ENCODE assay signal across 26 cellular contexts in genomic region chr11:113725883-113726405, GRCh38. TPM values are rescaled to one million over a fixed set of nuclear protein-coding genes. Genes with fewer than 3 reads are reported as not detected.
A peak's percentile ranks its signal among the peaks of the same experiment; 100 is the strongest.
DNase-seq lines count a peak whose midpoint lies in the region; ATAC-seq, FAIRE-seq and TF ChIP-seq lines count a peak whose summit lies in the region.
"Had no signal": no experiment of that assay in that cellular context is flagged by ENCODE, and none has a peak within 500 bp of the region (broad histone marks: within the 10 kb centered on the region; RNA-seq: fewer than 3 reads in every experiment).

No MANE protein-coding gene starts in this region.

- H3K9ac ChIP-seq in HepG2 (ENCODE audit: insufficient read depth, low read depth, low read length) = no peak overlapping the region
- H3K9ac ChIP-seq: BLaER1 treated with 17β-estradiol and CSF1 and Interleukin-3, amounts not matched to agents 10 nM and 100 nM had no signal

- peak overlapping the region in 3 of 5 experiments; percentile 20 to 64 (median 39) for H3K27ac Mint-ChIP-seq in brain
- H3K27ac Mint-ChIP-seq in effector memory CD8-positive, alpha-beta T cell = no peak overlapping the region
- H3K27ac Mint-ChIP-seq: CD8-positive, alpha-beta T cell had no signal

- DNase-seq in HepG2 (ENCODE audit: low spot score) (peak; percentile 16), right lobe of liver (no peak), NCI-H2227 treated with DMSO at 0.1 percent for 48 hours (lab: John Stamatoyannopoulos, UW) (peak; percentile 12), retinal pigment epithelial cell (ENCODE audit: low read depth) (peak; percentile 42), GDM1 (lab: John Stamatoyannopoulos, UW) (no peak)
- no peak for DNase-seq in effector memory CD8-positive, alpha-beta T cell
- DNase-seq: 8988T; CD8-positive, alpha-beta T cell; GOT3; HCEC 1CT; Kasumi-1; MM.1S; NCI-H1048; NCI-H1417 treated with DMSO at 0.1 percent for 48 hours; NCI-H187 treated with DMSO at 0.1 percent for 48 hours; NCI-H2107; NCI-H510A; NCI-H748 treated with DMSO at 0.1 percent for 48 hours; NK-92 treated with Interleukin-12 subunit alpha and Interleukin-12 subunit beta, amount 100 ng/mL, for 24 hours; SJCRH30 had no signal

- H3K27me3 Mint-ChIP-seq in brain = no peaks in the 10 kb centered on the region
- H3K27me3 Mint-ChIP-seq in effector memory CD8-positive, alpha-beta T cell = no peaks in the 10 kb centered on the region

- H3K27ac ChIP-seq in HepG2 (ENCODE audit: extremely low read length, insufficient read depth, low read length) (no peak overlapping the region), right lobe of liver (no peak overlapping the region)
- H3K27ac ChIP-seq: BLaER1 treated with 17β-estradiol and CSF1 and Interleukin-3, amounts not matched to agents 10 nM and 100 nM; SJCRH30 had no signal

- H3K4me3 ChIP-seq in HepG2 (replicated peaks in 1 of 3; ENCODE audit: insufficient read depth in 1 of 3, low read depth in 2 of 3, low read length in 3 of 3) (no peak overlapping the region), right lobe of liver (no peak overlapping the region), retinal pigment epithelial cell (ENCODE audit: low read length) (no peak overlapping the region)
- H3K4me3 ChIP-seq: BLaER1 treated with 17β-estradiol and CSF1 and Interleukin-3, amounts not matched to agents 10 nM and 100 nM; SJCRH30 had no signal

- no peak for FAIRE-seq in HepG2 (lab: Jason Lieb, UNC)
- FAIRE-seq: G401.6, RCC 7860 had no signal

- ATAC-seq in HepG2 (0 out of 3 replicates have a peak, but pooled peaks have one; percentile 18), right lobe of liver (no peak), HG03045 (IDR thresholded peaks at IDR 0.05; ENCODE audit: unreplicated experiment) (no peak)
- ATAC-seq in effector memory CD8-positive, alpha-beta T cell (replicated peaks) = no peak
- ATAC-seq: CD8-positive, alpha-beta T cell had no signal

- no peaks in the 10 kb centered on the region for H3K9me3 ChIP-seq in HepG2 (ENCODE audit: low read length)
- H3K9me3 ChIP-seq in right lobe of liver = no peaks in the 10 kb centered on the region
- H3K9me3 ChIP-seq: BLaER1 treated with 17β-estradiol and CSF1 and Interleukin-3, amounts not matched to agents 10 nM and 100 nM; SJCRH30 had no signal

- no peaks in the 10 kb centered on the region; a peak in 1 of 5 replicates for H3K36me3 ChIP-seq in HepG2 (replicated peaks in 1 of 2; ENCODE audit: control insufficient read depth in 1 of 2, insufficient read depth in 2 of 2, low read length in 2 of 2)
- no peaks in the 10 kb centered on the region for H3K36me3 ChIP-seq in right lobe of liver
- H3K36me3 ChIP-seq: SJCRH30 had no signal

- TF ChIP-seq POLR2A in HepG2 (IDR thresholded peaks at IDR 0.05; ENCODE audit: insufficient read depth in 1 of 2, low read depth in 2 of 2, low read length in 2 of 2) (no peak), right lobe of liver (IDR thresholded peaks at IDR 0.05) (no peak)

- H3K4me2 ChIP-seq in HepG2 (ENCODE audit: low read depth, low read length) = no peak overlapping the region; the same call in 1 of the 2 replicates
- H3K4me2 ChIP-seq: BLaER1 treated with 17β-estradiol and CSF1 and Interleukin-3, amounts not matched to agents 10 nM and 100 nM had no signal

- TF ChIP-seq RAD21 in HepG2 (CRISPR knock-in tag; IDR thresholded peaks at IDR 0.05) = no peak

- CTCF ChIA-PET in HepG2 (lab: Yijun Ruan, JAX; ENCODE audit: low intra/inter-chr PET ratio, low total read pairs) = no interaction called here

- H3K4me1 ChIP-seq in HepG2 (ENCODE audit: insufficient read depth, low read length) (peaks cover 37% of the 10 kb centered on the region), right lobe of liver (no peaks in the 10 kb centered on the region)
- H3K4me1 ChIP-seq: SJCRH30 had no signal

- WGBS in HepG2 (ENCODE audit: low lambda C conversion rate) = 86% methylated on average over 5 of the region's 5 CpGs
- WGBS in right lobe of liver (ENCODE audit: insufficient coverage, low coverage, low lambda C conversion rate, missing lambda C conversion rate) = 96% methylated on average over 5 of the region's 5 CpGs

- H3K79me2 ChIP-seq in HepG2 (ENCODE audit: insufficient read depth, low read length) = no peaks in the 10 kb centered on the region

- H3K9me3 Mint-ChIP-seq in brain = no peaks in the 10 kb centered on the region
- H3K9me3 Mint-ChIP-seq in effector memory CD8-positive, alpha-beta T cell = no peaks in the 10 kb centered on the region
- H3K9me3 Mint-ChIP-seq: CD8-positive, alpha-beta T cell had no signal

- POLR2A ChIA-PET in HepG2 (lab: Yijun Ruan, JAX) = no interaction called here

- TF ChIP-seq CTCF in HepG2 (CRISPR knock-in tag; IDR thresholded peaks at IDR 0.05) = no peak
- no peak for TF ChIP-seq CTCF in right lobe of liver (IDR thresholded peaks at IDR 0.05)
- TF ChIP-seq CTCF in brain (conservative IDR thresholded peaks at IDR 0.05) = no peak
- no peak for TF ChIP-seq CTCF in retinal pigment epithelial cell (conservative IDR thresholded peaks at IDR 0.05; ENCODE audit: low read depth, low read length)

- no peak overlapping the region for H2AFZ ChIP-seq in HepG2 (ENCODE audit: low read length)

- no peaks in the 10 kb centered on the region for H4K20me1 ChIP-seq in HepG2 (ENCODE audit: insufficient read depth, low read length)
- H4K20me1 ChIP-seq: BLaER1 treated with 17β-estradiol and CSF1 and Interleukin-3, amounts not matched to agents 10 nM and 100 nM had no signal

- peaks cover 5% of the 10 kb centered on the region for H3K36me3 Mint-ChIP-seq in brain
- H3K36me3 Mint-ChIP-seq in effector memory CD8-positive, alpha-beta T cell (ENCODE audit: insufficient read depth) = no peaks in the 10 kb centered on the region

- H3K27me3 ChIP-seq in HepG2 (ENCODE audit: control insufficient read depth in 1 of 2, insufficient read depth in 2 of 2, low read length in 2 of 2) = no peaks in the 10 kb centered on the region
- H3K27me3 ChIP-seq in right lobe of liver = no peaks in the 10 kb centered on the region
- H3K27me3 ChIP-seq: BLaER1 treated with 17β-estradiol and CSF1 and Interleukin-3, amounts not matched to agents 10 nM and 100 nM; SJCRH30 had no signal

- no peak for TF ChIP-seq EP300 in HepG2 (IDR thresholded peaks at IDR 0.05; ENCODE audit: low read depth in 2 of 2, low read length in 2 of 2)
- no peak for TF ChIP-seq EP300 in HepG2 (CRISPR knock-in tag; IDR thresholded peaks at IDR 0.05; ENCODE audit: borderline replicate concordance)

- BruUV-seq in HepG2 (replicated peaks; lab: Mats Ljungman, UMichigan) = no TSS peak

- intact Hi-C loops in HepG2 (cut with micrococcal nuclease; ENCODE audit: unreplicated experiment) = no loop called here
- intact Hi-C loops in right lobe of liver (cut with DNase I) = no loop called here

- H3K4me1 Mint-ChIP-seq in brain = peaks cover 40% of the 10 kb centered on the region
- no peaks in the 10 kb centered on the region for H3K4me1 Mint-ChIP-seq in effector memory CD8-positive, alpha-beta T cell (ENCODE audit: low read depth in 2 of 2)

- no peak overlapping the region for H3K4me3 Mint-ChIP-seq in brain
- no peak overlapping the region for H3K4me3 Mint-ChIP-seq in effector memory CD8-positive, alpha-beta T cell
- H3K4me3 Mint-ChIP-seq: CD8-positive, alpha-beta T cell had no signal

- in situ Hi-C loops in HepG2 (cut with HindIII; ENCODE audit: extremely low pct_ligation_motif_present, low pct_unique_long_range_greater_than_20kb) = loop anchor here (25.0 kb wide), 1 partner anchor 189 kb away; no protein-coding TSS in a partner anchor

RNA-seq across cellular contexts. Expression of gene TMPRSS5, which starts 19.8 kb away (rescaled TPM):
- total RNA-seq in HepG2 (2016; rRNA removed; fragmentation: Illumina TruSeq; extraction: Trizol) (0.40 TPM in 1 of 2 replicates, not detected in the other), right lobe of liver (under 1 TPM in 4 of 6 experiments, not detected in 2; 0.12 to 0.75 (median 0.43) TPM)
- not detected in 2 replicates for total RNA-seq in HepG2 (2016; cell fraction: cytosol; rRNA removed; fragmentation: Illumina TruSeq; extraction: Trizol; ENCODE audit: low read depth)
- total RNA-seq in HepG2 (2016; cell fraction: insoluble cytoplasmic fraction; rRNA removed; fragmentation: Illumina TruSeq; extraction: Trizol) = 0.12 and 0.37 TPM in 2 replicates
- total RNA-seq in HepG2 (2016; cell fraction: membrane; rRNA removed; fragmentation: Illumina TruSeq; extraction: Trizol) = 0.07 and 0.09 TPM in 2 replicates
- 0.85 and 0.96 TPM in 2 replicates for total RNA-seq in HepG2 (2016; cell fraction: nucleus; rRNA removed; fragmentation: Illumina TruSeq; extraction: Trizol)
- polyA plus RNA-seq in HepG2 (2011; rRNA removed) (0.65 and 0.96 TPM in 2 replicates), brain (ENCODE audit: insufficient read depth, low read depth, low replicate concordance) (2.4 TPM)
- polyA plus RNA-seq in HepG2 (2011; cell fraction: cytosol; rRNA removed) = 0.29 and 0.34 TPM in 2 replicates
- 3.2 and 5.2 TPM in 2 replicates for polyA plus RNA-seq in HepG2 (2011; cell fraction: nucleus; rRNA removed)
- 0.29 and 0.43 TPM in 2 replicates for polyA plus RNA-seq in HepG2 (2012)
- polyA plus RNA-seq in HepG2 (2016; cell fraction: cytosol; fragmentation: Illumina TruSeq; extraction: Trizol; ENCODE audit: low read depth) = not detected in 2 replicates
- not detected in 2 replicates for polyA plus RNA-seq in HepG2 (2016; cell fraction: insoluble cytoplasmic fraction; fragmentation: Illumina TruSeq; extraction: Trizol; ENCODE audit: low read depth)
- not detected in 2 replicates for polyA plus RNA-seq in HepG2 (2016; cell fraction: membrane; fragmentation: Illumina TruSeq; extraction: Trizol; ENCODE audit: low read depth)
- polyA plus RNA-seq in HepG2 (2016; cell fraction: nucleus; fragmentation: Illumina TruSeq; extraction: Trizol; ENCODE audit: insufficient read depth, low read depth) = 1.5 and 3.5 TPM in 2 replicates
- 0.49 and 0.68 TPM in 2 replicates for polyA minus RNA-seq in HepG2 (2011; rRNA and poly(A)+ RNA removed; ENCODE audit: low replicate concordance)
- polyA minus RNA-seq in HepG2 (2011; cell fraction: cytosol; rRNA and poly(A)+ RNA removed) = not detected in 2 replicates
- polyA minus RNA-seq in HepG2 (2011; cell fraction: nucleus; rRNA and poly(A)+ RNA removed) = 1.3 and 1.7 TPM in 2 replicates

RNA-seq across cellular contexts. Expression of gene ZW10, which starts 47.5 kb away (rescaled TPM):
- total RNA-seq in HepG2 (2016; rRNA removed; fragmentation: Illumina TruSeq; extraction: Trizol) (31.3 and 43.4 TPM in 2 replicates), right lobe of liver (10 to 100 TPM in 1 of 6 experiments, 1 to 10 TPM in 5; 7.3 to 10.8 (median 8.5) TPM)
- total RNA-seq in HepG2 (2016; cell fraction: cytosol; rRNA removed; fragmentation: Illumina TruSeq; extraction: Trizol; ENCODE audit: low read depth) = 4.9 TPM in 2 replicates
- total RNA-seq in HepG2 (2016; cell fraction: insoluble cytoplasmic fraction; rRNA removed; fragmentation: Illumina TruSeq; extraction: Trizol) = 30.5 and 40.9 TPM in 2 replicates
- total RNA-seq in HepG2 (2016; cell fraction: membrane; rRNA removed; fragmentation: Illumina TruSeq; extraction: Trizol) = 9.4 and 12.9 TPM in 2 replicates
- 19.5 and 21.6 TPM in 2 replicates for total RNA-seq in HepG2 (2016; cell fraction: nucleus; rRNA removed; fragmentation: Illumina TruSeq; extraction: Trizol)
- polyA plus RNA-seq in HepG2 (2011; rRNA removed) (5.1 and 5.8 TPM in 2 replicates), brain (ENCODE audit: insufficient read depth, low read depth, low replicate concordance) (13.2 TPM)
- polyA plus RNA-seq in HepG2 (2011; cell fraction: cytosol; rRNA removed) = 3.2 and 4.7 TPM in 2 replicates
- 3.5 and 3.6 TPM in 2 replicates for polyA plus RNA-seq in HepG2 (2011; cell fraction: nucleus; rRNA removed)
- polyA plus RNA-seq in HepG2 (2012) = 7.4 and 9.3 TPM in 2 replicates
- 2.2 and 2.8 TPM in 2 replicates for polyA plus RNA-seq in HepG2 (2016; cell fraction: cytosol; fragmentation: Illumina TruSeq; extraction: Trizol; ENCODE audit: low read depth)
- 29.4 and 30.1 TPM in 2 replicates for polyA plus RNA-seq in HepG2 (2016; cell fraction: insoluble cytoplasmic fraction; fragmentation: Illumina TruSeq; extraction: Trizol; ENCODE audit: low read depth)
- 3.7 and 5.5 TPM in 2 replicates for polyA plus RNA-seq in HepG2 (2016; cell fraction: membrane; fragmentation: Illumina TruSeq; extraction: Trizol; ENCODE audit: low read depth)
- polyA plus RNA-seq in HepG2 (2016; cell fraction: nucleus; fragmentation: Illumina TruSeq; extraction: Trizol; ENCODE audit: insufficient read depth, low read depth) = 16.7 and 17.4 TPM in 2 replicates
- polyA minus RNA-seq in HepG2 (2011; rRNA and poly(A)+ RNA removed; ENCODE audit: low replicate concordance) = 5.1 and 10.4 TPM in 2 replicates
- 6.2 and 7.2 TPM in 2 replicates for polyA minus RNA-seq in HepG2 (2011; cell fraction: cytosol; rRNA and poly(A)+ RNA removed)
- polyA minus RNA-seq in HepG2 (2011; cell fraction: nucleus; rRNA and poly(A)+ RNA removed) = 17.3 and 18.2 TPM in 2 replicates

RNA-seq across cellular contexts. Expression of gene CLDN25, which starts 53.7 kb away (rescaled TPM):
- total RNA-seq in HepG2 (2016; rRNA removed; fragmentation: Illumina TruSeq; extraction: Trizol) (not detected in 2 replicates), right lobe of liver (not detected)
- total RNA-seq in HepG2 (2016; cell fraction: cytosol; rRNA removed; fragmentation: Illumina TruSeq; extraction: Trizol; ENCODE audit: low read depth) = not detected in 2 replicates
- not detected in 2 replicates for total RNA-seq in HepG2 (2016; cell fraction: insoluble cytoplasmic fraction; rRNA removed; fragmentation: Illumina TruSeq; extraction: Trizol)
- total RNA-seq in HepG2 (2016; cell fraction: membrane; rRNA removed; fragmentation: Illumina TruSeq; extraction: Trizol) = not detected in 2 replicates
- not detected in 2 replicates for total RNA-seq in HepG2 (2016; cell fraction: nucleus; rRNA removed; fragmentation: Illumina TruSeq; extraction: Trizol)
- polyA plus RNA-seq in HepG2 (2011; rRNA removed) (not detected in 2 replicates), brain (ENCODE audit: insufficient read depth, low read depth, low replicate concordance) (not detected)
- not detected in 2 replicates for polyA plus RNA-seq in HepG2 (2011; cell fraction: cytosol; rRNA removed)
- polyA plus RNA-seq in HepG2 (2011; cell fraction: nucleus; rRNA removed) = not detected in 2 replicates
- not detected in 2 replicates for polyA plus RNA-seq in HepG2 (2012)
- polyA plus RNA-seq in HepG2 (2016; cell fraction: cytosol; fragmentation: Illumina TruSeq; extraction: Trizol; ENCODE audit: low read depth) = not detected in 2 replicates
- polyA plus RNA-seq in HepG2 (2016; cell fraction: insoluble cytoplasmic fraction; fragmentation: Illumina TruSeq; extraction: Trizol; ENCODE audit: low read depth) = not detected in 2 replicates
- not detected in 2 replicates for polyA plus RNA-seq in HepG2 (2016; cell fraction: membrane; fragmentation: Illumina TruSeq; extraction: Trizol; ENCODE audit: low read depth)
- not detected in 2 replicates for polyA plus RNA-seq in HepG2 (2016; cell fraction: nucleus; fragmentation: Illumina TruSeq; extraction: Trizol; ENCODE audit: insufficient read depth, low read depth)
- polyA minus RNA-seq in HepG2 (2011; rRNA and poly(A)+ RNA removed; ENCODE audit: low replicate concordance) = not detected in 2 replicates
- not detected in 2 replicates for polyA minus RNA-seq in HepG2 (2011; cell fraction: cytosol; rRNA and poly(A)+ RNA removed)
- polyA minus RNA-seq in HepG2 (2011; cell fraction: nucleus; rRNA and poly(A)+ RNA removed) = not detected in 2 replicates
- total RNA-seq: CD8-positive, alpha-beta T cell; Daoy; SJCRH30 had no signal

Comparison
In these comparisons a context has a peak if more than half of its experiments do, and no peak if none do; other contexts are left out.
1. DNase-seq: peak in HepG2 (single experiment), NCI-H2227 treated with DMSO at 0.1 percent for 48 hours (single experiment) and retinal pigment epithelial cell (single experiment); none in right lobe of liver (0 of 3), GDM1 (single experiment) and effector memory CD8-positive, alpha-beta T cell (0 of 3).
2. H3K27ac Mint-ChIP-seq: peak in brain (3 of 5); none in effector memory CD8-positive, alpha-beta T cell (0 of 2).